Comparison of ENCODE assay signal across 3 cellular contexts in the genomic region with DNA sequence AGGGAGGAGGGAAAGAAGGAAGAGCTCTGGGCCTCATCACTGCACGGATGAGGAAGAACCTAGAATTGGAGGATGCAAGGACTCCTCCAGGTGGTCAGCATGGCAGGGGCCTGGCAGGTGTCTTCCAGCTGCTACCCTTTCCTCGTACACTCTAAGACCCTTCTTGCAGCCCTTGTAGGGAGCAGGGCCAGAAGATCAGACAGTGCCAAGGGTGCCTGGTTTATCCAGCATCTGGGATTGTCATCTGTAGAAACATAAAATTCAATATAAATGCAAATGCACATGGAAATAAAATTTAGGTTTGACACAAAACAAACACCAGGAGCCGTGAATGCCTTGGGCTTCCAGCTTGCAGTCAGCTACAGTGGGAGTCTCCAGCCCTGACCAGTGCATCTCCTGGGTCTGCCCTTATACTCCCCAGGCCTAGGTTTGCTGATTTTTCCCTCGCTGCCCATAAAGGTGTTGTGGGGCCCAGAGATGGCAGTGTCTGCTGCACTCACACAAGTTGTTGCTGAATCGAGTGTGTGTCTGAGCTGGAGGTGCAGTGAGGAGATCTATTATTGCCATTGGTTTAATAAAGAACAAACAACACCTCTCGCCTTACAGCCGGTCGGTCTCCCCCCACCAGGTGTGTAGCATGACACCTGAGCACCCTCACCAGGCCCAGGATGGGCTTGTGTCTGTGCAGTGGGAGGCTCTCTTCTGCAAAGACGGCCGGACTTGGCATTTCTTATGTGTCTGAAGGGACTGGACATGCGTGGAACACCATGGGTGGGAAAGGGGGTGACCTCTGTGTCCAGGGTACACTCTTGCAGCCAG.
TF ChIP-seq lines count a peak whose summit lies in the region.

No MANE protein-coding gene starts in this region.

TF ChIP-seq in SK-N-SH, 30 proteins besides CTCF, POLR2A, EP300 and RAD21:
- TF ChIP-seq GATA2 (CRISPR knock-in tag; IDR thresholded peaks at IDR 0.05) (peak; percentile 74), EZH2phosphoT487 (IDR thresholded peaks at IDR 0.05; ENCODE audit: borderline replicate concordance, low read depth) (no peak), YY1 (IDR thresholded peaks at IDR 0.05; ENCODE audit: low read depth) (no peak), NFIC (IDR thresholded peaks at IDR 0.05; ENCODE audit: borderline replicate concordance) (no peak), RCOR1 (IDR thresholded peaks at IDR 0.05; ENCODE audit: low read length) (0 out of 2 replicates have a peak, but pooled peaks have one; percentile 6), MXI1 (IDR thresholded peaks at IDR 0.05; ENCODE audit: low read depth, low read length) (peak; percentile 45; the same call in 1 of the 2 replicates), FOXJ3 (CRISPR knock-in tag; IDR thresholded peaks at IDR 0.05) (peak; percentile 74; the same call in 1 of the 2 replicates)
- TF ChIP-seq, protein P1, sequence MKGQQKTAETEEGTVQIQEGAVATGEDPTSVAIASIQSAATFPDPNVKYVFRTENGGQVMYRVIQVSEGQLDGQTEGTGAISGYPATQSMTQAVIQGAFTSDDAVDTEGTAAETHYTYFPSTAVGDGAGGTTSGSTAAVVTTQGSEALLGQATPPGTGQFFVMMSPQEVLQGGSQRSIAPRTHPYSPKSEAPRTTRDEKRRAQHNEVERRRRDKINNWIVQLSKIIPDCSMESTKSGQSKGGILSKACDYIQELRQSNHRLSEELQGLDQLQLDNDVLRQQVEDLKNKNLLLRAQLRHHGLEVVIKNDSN (IDR thresholded peaks at IDR 0.05; ENCODE audit: borderline replicate concordance, low read depth) = no peak

TF ChIP-seq in SK-N-SH treated with all-trans-retinoic acid at 6 μM for 48 hours, 23 proteins besides CTCF, POLR2A, EP300 and RAD21:
- TF ChIP-seq, protein P2, sequence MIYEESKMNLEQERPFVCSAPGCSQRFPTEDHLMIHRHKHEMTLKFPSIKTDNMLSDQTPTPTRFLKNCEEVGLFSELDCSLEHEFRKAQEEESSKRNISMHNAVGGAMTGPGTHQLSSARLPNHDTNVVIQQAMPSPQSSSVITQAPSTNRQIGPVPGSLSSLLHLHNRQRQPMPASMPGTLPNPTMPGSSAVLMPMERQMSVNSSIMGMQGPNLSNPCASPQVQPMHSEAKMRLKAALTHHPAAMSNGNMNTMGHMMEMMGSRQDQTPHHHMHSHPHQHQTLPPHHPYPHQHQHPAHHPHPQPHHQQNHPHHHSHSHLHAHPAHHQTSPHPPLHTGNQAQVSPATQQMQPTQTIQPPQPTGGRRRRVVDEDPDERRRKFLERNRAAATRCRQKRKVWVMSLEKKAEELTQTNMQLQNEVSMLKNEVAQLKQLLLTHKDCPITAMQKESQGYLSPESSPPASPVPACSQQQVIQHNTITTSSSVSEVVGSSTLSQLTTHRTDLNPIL (CRISPR knock-in tag; IDR thresholded peaks at IDR 0.05; ENCODE audit: low read depth) = no peak
- TF ChIP-seq ZC3H10 (CRISPR knock-in tag; IDR thresholded peaks at IDR 0.05) (no peak), ZNF70 (CRISPR knock-in tag; IDR thresholded peaks at IDR 0.05) (no peak), BACH2 (CRISPR knock-in tag; IDR thresholded peaks at IDR 0.05; ENCODE audit: borderline replicate concordance) (no peak)
- TF ChIP-seq, protein P3, sequence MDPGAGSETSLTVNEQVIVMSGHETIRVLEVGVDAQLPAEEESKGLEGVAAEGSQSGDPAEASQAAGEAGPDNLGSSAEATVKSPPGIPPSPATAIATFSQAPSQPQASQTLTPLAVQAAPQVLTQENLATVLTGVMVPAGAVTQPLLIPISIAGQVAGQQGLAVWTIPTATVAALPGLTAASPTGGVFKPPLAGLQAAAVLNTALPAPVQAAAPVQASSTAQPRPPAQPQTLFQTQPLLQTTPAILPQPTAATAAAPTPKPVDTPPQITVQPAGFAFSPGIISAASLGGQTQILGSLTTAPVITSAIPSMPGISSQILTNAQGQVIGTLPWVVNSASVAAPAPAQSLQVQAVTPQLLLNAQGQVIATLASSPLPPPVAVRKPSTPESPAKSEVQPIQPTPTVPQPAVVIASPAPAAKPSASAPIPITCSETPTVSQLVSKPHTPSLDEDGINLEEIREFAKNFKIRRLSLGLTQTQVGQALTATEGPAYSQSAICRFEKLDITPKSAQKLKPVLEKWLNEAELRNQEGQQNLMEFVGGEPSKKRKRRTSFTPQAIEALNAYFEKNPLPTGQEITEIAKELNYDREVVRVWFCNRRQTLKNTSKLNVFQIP (CRISPR knock-in tag; IDR thresholded peaks at IDR 0.05; ENCODE audit: borderline replicate concordance, low read depth) = no peak
- TF ChIP-seq, protein P4, sequence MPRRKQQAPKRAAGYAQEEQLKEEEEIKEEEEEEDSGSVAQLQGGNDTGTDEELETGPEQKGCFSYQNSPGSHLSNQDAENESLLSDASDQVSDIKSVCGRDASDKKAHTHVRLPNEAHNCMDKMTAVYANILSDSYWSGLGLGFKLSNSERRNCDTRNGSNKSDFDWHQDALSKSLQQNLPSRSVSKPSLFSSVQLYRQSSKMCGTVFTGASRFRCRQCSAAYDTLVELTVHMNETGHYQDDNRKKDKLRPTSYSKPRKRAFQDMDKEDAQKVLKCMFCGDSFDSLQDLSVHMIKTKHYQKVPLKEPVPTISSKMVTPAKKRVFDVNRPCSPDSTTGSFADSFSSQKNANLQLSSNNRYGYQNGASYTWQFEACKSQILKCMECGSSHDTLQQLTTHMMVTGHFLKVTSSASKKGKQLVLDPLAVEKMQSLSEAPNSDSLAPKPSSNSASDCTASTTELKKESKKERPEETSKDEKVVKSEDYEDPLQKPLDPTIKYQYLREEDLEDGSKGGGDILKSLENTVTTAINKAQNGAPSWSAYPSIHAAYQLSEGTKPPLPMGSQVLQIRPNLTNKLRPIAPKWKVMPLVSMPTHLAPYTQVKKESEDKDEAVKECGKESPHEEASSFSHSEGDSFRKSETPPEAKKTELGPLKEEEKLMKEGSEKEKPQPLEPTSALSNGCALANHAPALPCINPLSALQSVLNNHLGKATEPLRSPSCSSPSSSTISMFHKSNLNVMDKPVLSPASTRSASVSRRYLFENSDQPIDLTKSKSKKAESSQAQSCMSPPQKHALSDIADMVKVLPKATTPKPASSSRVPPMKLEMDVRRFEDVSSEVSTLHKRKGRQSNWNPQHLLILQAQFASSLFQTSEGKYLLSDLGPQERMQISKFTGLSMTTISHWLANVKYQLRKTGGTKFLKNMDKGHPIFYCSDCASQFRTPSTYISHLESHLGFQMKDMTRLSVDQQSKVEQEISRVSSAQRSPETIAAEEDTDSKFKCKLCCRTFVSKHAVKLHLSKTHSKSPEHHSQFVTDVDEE (CRISPR knock-in tag; IDR thresholded peaks at IDR 0.05) = no peak

TF ChIP-seq in WTC11, 78 proteins besides CTCF, POLR2A, EP300 and RAD21:
- TF ChIP-seq, protein P5, sequence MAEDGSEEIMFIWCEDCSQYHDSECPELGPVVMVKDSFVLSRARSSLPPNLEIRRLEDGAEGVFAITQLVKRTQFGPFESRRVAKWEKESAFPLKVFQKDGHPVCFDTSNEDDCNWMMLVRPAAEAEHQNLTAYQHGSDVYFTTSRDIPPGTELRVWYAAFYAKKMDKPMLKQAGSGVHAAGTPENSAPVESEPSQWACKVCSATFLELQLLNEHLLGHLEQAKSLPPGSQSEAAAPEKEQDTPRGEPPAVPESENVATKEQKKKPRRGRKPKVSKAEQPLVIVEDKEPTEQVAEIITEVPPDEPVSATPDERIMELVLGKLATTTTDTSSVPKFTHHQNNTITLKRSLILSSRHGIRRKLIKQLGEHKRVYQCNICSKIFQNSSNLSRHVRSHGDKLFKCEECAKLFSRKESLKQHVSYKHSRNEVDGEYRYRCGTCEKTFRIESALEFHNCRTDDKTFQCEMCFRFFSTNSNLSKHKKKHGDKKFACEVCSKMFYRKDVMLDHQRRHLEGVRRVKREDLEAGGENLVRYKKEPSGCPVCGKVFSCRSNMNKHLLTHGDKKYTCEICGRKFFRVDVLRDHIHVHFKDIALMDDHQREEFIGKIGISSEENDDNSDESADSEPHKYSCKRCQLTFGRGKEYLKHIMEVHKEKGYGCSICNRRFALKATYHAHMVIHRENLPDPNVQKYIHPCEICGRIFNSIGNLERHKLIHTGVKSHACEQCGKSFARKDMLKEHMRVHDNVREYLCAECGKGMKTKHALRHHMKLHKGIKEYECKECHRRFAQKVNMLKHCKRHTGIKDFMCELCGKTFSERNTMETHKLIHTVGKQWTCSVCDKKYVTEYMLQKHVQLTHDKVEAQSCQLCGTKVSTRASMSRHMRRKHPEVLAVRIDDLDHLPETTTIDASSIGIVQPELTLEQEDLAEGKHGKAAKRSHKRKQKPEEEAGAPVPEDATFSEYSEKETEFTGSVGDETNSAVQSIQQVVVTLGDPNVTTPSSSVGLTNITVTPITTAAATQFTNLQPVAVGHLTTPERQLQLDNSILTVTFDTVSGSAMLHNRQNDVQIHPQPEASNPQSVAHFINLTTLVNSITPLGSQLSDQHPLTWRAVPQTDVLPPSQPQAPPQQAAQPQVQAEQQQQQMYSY (CRISPR knock-in tag; IDR thresholded peaks at IDR 0.05) = no peak
- TF ChIP-seq, protein P6, sequence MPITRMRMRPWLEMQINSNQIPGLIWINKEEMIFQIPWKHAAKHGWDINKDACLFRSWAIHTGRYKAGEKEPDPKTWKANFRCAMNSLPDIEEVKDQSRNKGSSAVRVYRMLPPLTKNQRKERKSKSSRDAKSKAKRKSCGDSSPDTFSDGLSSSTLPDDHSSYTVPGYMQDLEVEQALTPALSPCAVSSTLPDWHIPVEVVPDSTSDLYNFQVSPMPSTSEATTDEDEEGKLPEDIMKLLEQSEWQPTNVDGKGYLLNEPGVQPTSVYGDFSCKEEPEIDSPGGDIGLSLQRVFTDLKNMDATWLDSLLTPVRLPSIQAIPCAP (CRISPR knock-in tag; IDR thresholded peaks at IDR 0.05) = no peak
- TF ChIP-seq CREM (CRISPR knock-in tag; IDR thresholded peaks at IDR 0.05) = no peak
- TF ChIP-seq GRHL2 (CRISPR knock-in tag; IDR thresholded peaks at IDR 0.05; ENCODE audit: insufficient replicate concordance, severe bottlenecking) = no peak
- no peak for TF ChIP-seq FOXP1 (CRISPR knock-in tag; IDR thresholded peaks at IDR 0.05; ENCODE audit: borderline replicate concordance)
- TF ChIP-seq ZNF219 (CRISPR knock-in tag; IDR thresholded peaks at IDR 0.05; ENCODE audit: borderline replicate concordance) = no peak
- no peak for TF ChIP-seq GABPB1 (CRISPR knock-in tag; IDR thresholded peaks at IDR 0.05)
- TF ChIP-seq FOXK1 (CRISPR knock-in tag; IDR thresholded peaks at IDR 0.05) = no peak
- TF ChIP-seq RELA (CRISPR knock-in tag; IDR thresholded peaks at IDR 0.05; ENCODE audit: borderline replicate concordance) = no peak
- no peak for TF ChIP-seq MXD4 (CRISPR knock-in tag; IDR thresholded peaks at IDR 0.05; ENCODE audit: borderline replicate concordance)
- no peak for TF ChIP-seq ELF4 (CRISPR knock-in tag; IDR thresholded peaks at IDR 0.05; ENCODE audit: low read depth)
- TF ChIP-seq ZNF671 (CRISPR knock-in tag; IDR thresholded peaks at IDR 0.05) = no peak
